13 cellular contexts compared by ENCODE assay signal in the genomic region with DNA sequence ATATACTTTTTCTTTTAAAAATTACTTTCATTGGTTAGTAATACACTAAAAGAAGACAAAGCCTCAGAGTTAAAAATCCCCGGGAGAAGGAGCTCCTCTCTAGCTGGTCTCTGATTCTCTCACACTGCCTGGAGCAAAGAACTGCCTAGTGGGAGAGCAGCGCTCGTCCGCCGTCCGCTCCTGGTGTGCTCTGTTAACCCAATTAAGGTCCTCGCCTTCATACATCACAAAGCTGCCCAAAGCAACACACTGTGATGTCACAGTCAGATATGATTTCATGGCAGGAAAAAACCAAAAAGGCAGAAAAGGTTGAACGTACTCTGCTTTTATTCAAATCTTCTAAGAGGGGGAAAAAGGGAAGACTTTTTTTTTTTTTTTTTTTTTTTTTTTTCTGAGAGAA.
DNase-seq lines count a peak whose midpoint lies in the region; TF ChIP-seq lines count a peak whose summit lies in the region.
"Had no signal": no experiment of that assay in that cellular context is flagged by ENCODE, and none has a peak within 500 bp of the region (broad histone marks: within the 10 kb centered on the region; RNA-seq: fewer than 3 reads in every experiment).

No MANE protein-coding gene starts in this region.

- DNase-seq in NCI-H1417 treated with DMSO at 0.1 percent for 48 hours (lab: John Stamatoyannopoulos, UW) (peak; percentile 40), RPMI7951 (ENCODE audit: low read depth) (peak; percentile 54), foreskin fibroblast (peak in 1 of 2 donors; percentile 57), retina (peak; percentile 77), UCSD-AML1 (lab: John Stamatoyannopoulos, UW; ENCODE audit: unreplicated experiment) (no peak), NCI-H2196 treated with DMSO at 0.1 percent for 48 hours (lab: John Stamatoyannopoulos, UW; ENCODE audit: unreplicated experiment) (no peak), D341Med (ENCODE audit: low spot score) (no peak)
- DNase-seq in activated CD4-positive, alpha-beta T cell treated with anti-CD3 and anti-CD28 coated beads for 4 hours, result no peak
- DNase-seq: activated naive CD8-positive, alpha-beta T cell treated with anti-CD3 and anti-CD28 coated beads, Interleukin-2, amount 50 U/mL, for 24 hours; effector memory CD8-positive, alpha-beta T cell; MV-4-11; OCI-M1; stimulated activated CD4-positive, alpha-beta T cell treated with anti-CD3 and anti-CD28 coated beads, Interleukin-4, amount 100 ng/mL, for 4 hours had no signal

- no peak for TF ChIP-seq CTCF in foreskin fibroblast (IDR thresholded peaks at IDR 0.05; ENCODE audit: low read depth, low read length)

- peak overlapping the region; percentile 4 to 30 for H3K4me3 ChIP-seq in foreskin fibroblast (ENCODE audit: low read depth in 1 of 2, low read length in 2 of 2)

Comparison
In these comparisons a context has a peak if more than half of its experiments do, and no peak if none do; other contexts are left out.
1. DNase-seq: peak in NCI-H1417 treated with DMSO at 0.1 percent for 48 hours (single experiment), RPMI7951 (single experiment) and retina (single experiment); none in activated CD4-positive, alpha-beta T cell treated with anti-CD3 and anti-CD28 coated beads for 4 hours (0 of 2), UCSD-AML1 (single experiment), NCI-H2196 treated with DMSO at 0.1 percent for 48 hours (single experiment) and D341Med (single experiment).